ENCODE assay signal across 10 cellular contexts in the genomic region with DNA sequence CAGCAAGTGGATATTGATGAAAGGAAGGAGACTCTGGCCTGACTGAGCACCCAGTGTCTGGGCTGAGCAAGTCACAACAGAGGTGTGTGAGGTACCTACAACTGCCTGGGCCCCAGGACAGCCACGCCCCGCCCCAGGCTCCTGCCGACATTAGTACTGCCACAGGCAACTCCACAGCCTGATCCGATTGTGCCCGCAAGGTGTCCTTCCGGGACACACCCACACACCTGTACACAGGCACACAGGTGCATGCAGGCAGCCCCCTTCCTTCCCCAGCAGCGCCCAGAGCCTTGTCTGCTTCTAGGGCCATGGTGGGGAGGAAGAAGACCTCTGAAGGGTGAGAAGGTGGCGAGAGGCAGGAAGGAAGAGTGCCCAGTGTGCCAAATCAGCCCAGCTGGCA.
DNase-seq lines count a peak whose midpoint lies in the region; ATAC-seq and TF ChIP-seq lines count a peak whose summit lies in the region.
"Had no signal": no experiment of that assay in that cellular context is flagged by ENCODE, and none has a peak within 500 bp of the region (broad histone marks: within the 10 kb centered on the region; RNA-seq: fewer than 3 reads in every experiment).

No MANE protein-coding gene starts in this region.

- TF ChIP-seq POLR2A in suprapubic skin (IDR thresholded peaks at IDR 0.05) = no peak

- H3K27me3 ChIP-seq in HUES48 (ENCODE audit: control insufficient read depth, insufficient read depth, low read length) (no peaks in the 10 kb centered on the region), duodenal mucosa (ENCODE audit: control insufficient read depth in 1 of 2, insufficient read depth in 2 of 2, low read length in 2 of 2) (no peaks in the 10 kb centered on the region), lung (ENCODE audit: control insufficient read depth, insufficient read depth) (no peaks in the 10 kb centered on the region), suprapubic skin (no peaks in the 10 kb centered on the region)
- H3K27me3 ChIP-seq: MG63 had no signal

- ATAC-seq in lung (ENCODE audit: insufficient read depth, low FRiP score) (no peak), HG02759 (IDR thresholded peaks at IDR 0.05; ENCODE audit: unreplicated experiment) (no peak)
- no peak for ATAC-seq in activated CD4-positive, CD25-positive, alpha-beta regulatory T cell treated with anti-CD3 and anti-CD28 coated beads, Interleukin-2, amount 50 U/mL, for 24 hours

- H3K27ac ChIP-seq in HUES48 (ENCODE audit: low read depth, low read length) (peak overlapping the region; percentile 76), duodenal mucosa (ENCODE audit: low read depth, low read length) (peak overlapping the region; percentile 77), lung (ENCODE audit: low read depth in 1 of 2, low read length in 1 of 2) (peak overlapping the region; percentile 95), suprapubic skin (peak overlapping the region; percentile 77)

- 69 to 82% methylated on average over 8 of the region's 8 CpGs for WGBS in lung, 2 donors
- WGBS in suprapubic skin = 71% methylated on average over 2 of the region's 8 CpGs

- TF ChIP-seq CTCF in lung (IDR thresholded peaks at IDR 0.05; ENCODE audit: control extremely low read depth, extremely low read depth) (no peak), suprapubic skin (IDR thresholded peaks at IDR 0.05) (no peak)

- H3K36me3 ChIP-seq in HUES48 (ENCODE audit: control insufficient read depth, insufficient read depth, low read length) = no peaks in the 10 kb centered on the region
- H3K36me3 ChIP-seq in duodenal mucosa (ENCODE audit: control insufficient read depth in 1 of 2, insufficient read depth in 2 of 2, low read length in 2 of 2) = no peaks in the 10 kb centered on the region
- peaks cover 0 to 11% of the 10 kb centered on the region in 2 donors for H3K36me3 ChIP-seq in lung (ENCODE audit: control insufficient read depth in 2 of 2, insufficient read depth in 2 of 2, low read length in 2 of 2)
- H3K36me3 ChIP-seq in suprapubic skin = peaks cover 5% of the 10 kb centered on the region

- H3K4me1 ChIP-seq in HUES48 (ENCODE audit: control insufficient read depth, insufficient read depth, low read length) = peaks cover 47% of the 10 kb centered on the region
- H3K4me1 ChIP-seq in duodenal mucosa (ENCODE audit: control insufficient read depth in 1 of 2, insufficient read depth in 2 of 2, low read length in 2 of 2) = peaks cover 3 to 24% of the 10 kb centered on the region in 2 donors
- H3K4me1 ChIP-seq in lung (ENCODE audit: control insufficient read depth in 2 of 2, insufficient read depth in 2 of 2, low read length in 2 of 2) = peaks cover 46 to 68% of the 10 kb centered on the region in 2 donors
- H3K4me1 ChIP-seq in suprapubic skin = peaks cover 88% of the 10 kb centered on the region

- no peak overlapping the region; the same call in 1 of the 2 replicates for H3K9ac ChIP-seq in HUES48 (ENCODE audit: low read depth, low read length)
- peak overlapping the region in 1 of 2 donors; percentile 12 for H3K9ac ChIP-seq in duodenal mucosa (ENCODE audit: low read depth in 1 of 2, low read length in 2 of 2)

- no peak for DNase-seq in lung (ENCODE audit: low spot score)
- no peak for DNase-seq in suprapubic skin (ENCODE audit: low spot score in 2 of 2)
- DNase-seq in activated effector memory CD4-positive, alpha-beta T cell treated with anti-CD3 and anti-CD28 coated beads, Interleukin-2, amount 50 U/mL, for 16 hours = no peak
- no peak for DNase-seq in activated T-cell treated with anti-CD3 and anti-CD28 coated beads, Interleukin-2, amount 50 U/mL, for 1 hour
- DNase-seq: effector memory CD4-positive, alpha-beta T cell; MG63 had no signal

- no peak for TF ChIP-seq EP300 in suprapubic skin (IDR thresholded peaks at IDR 0.05)

- no peaks in the 10 kb centered on the region for H3K9me3 ChIP-seq in HUES48 (ENCODE audit: control insufficient read depth, insufficient read depth, low read length)
- no peaks in the 10 kb centered on the region for H3K9me3 ChIP-seq in duodenal mucosa (ENCODE audit: control insufficient read depth in 1 of 2, low read length in 2 of 2)
- no peaks in the 10 kb centered on the region for H3K9me3 ChIP-seq in lung (ENCODE audit: control insufficient read depth in 2 of 2, insufficient read depth in 1 of 2, low read length in 1 of 2)
- H3K9me3 ChIP-seq in suprapubic skin = no peaks in the 10 kb centered on the region
- H3K9me3 ChIP-seq: MG63 had no signal

- H3K4me3 ChIP-seq in HUES48 (ENCODE audit: low read depth, low read length) = no peak overlapping the region
- no peak overlapping the region for H3K4me3 ChIP-seq in duodenal mucosa (ENCODE audit: low read depth in 1 of 2, low read length in 2 of 2)
- H3K4me3 ChIP-seq in lung = no peak overlapping the region
- H3K4me3 ChIP-seq in suprapubic skin = no peak overlapping the region
- H3K4me3 ChIP-seq: MG63 had no signal
